ENCODE assay signal across 18 cellular contexts in the genomic region with DNA sequence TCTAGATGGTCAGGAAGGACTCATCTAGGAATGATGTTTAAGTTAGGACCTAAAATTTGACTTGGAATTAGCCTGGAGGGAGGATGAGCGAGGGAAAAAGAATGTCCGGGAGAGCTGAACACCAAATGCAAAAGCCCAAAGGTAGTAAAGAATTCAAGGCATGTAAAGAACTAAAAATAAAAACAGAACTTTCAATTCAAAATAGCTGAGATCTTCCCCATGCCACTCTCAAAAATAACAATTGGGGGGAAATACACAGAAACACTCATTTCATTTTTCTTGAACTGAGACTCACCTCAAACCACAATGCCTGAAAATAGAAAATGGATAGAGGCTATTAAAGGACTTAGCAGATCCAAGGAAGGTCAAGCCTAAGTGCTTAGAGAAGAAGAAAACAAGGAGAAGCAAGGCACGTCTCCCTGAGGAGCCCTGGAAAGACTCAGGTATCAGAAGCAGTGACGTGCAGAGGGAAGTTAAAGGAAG. TPM values are rescaled to one million over a fixed set of nuclear protein-coding genes. Genes with fewer than 3 reads are reported as not detected.
DNase-seq lines count a peak whose midpoint lies in the region; ATAC-seq, FAIRE-seq and TF ChIP-seq lines count a peak whose summit lies in the region.
"Had no signal": no experiment of that assay in that cellular context is flagged by ENCODE, and none has a peak within 500 bp of the region (broad histone marks: within the 10 kb centered on the region; RNA-seq: fewer than 3 reads in every experiment).

No MANE protein-coding gene starts in this region.

- CTCF ChIA-PET in H1 (lab: Charles Lee; ENCODE audit: partially characterized antibody): interaction anchor here (1.2 kb wide), 1 partner anchor 155 kb away, joined by 4 read pairs; no protein-coding TSS in a partner anchor
- CTCF ChIA-PET in CD4-positive, alpha-beta T cell (lab: Charles Lee): no interaction called here
- CTCF ChIA-PET in HepG2 (lab: Yijun Ruan, JAX; ENCODE audit: low intra/inter-chr PET ratio, low total read pairs): no interaction called here

- H3K23me2 ChIP-seq in H1 (ENCODE audit: low read depth, low read length): no peaks in the 10 kb centered on the region

- no peak overlapping the region for H3K4me3 Mint-ChIP-seq in CD4-positive, alpha-beta T cell
- H3K4me3 Mint-ChIP-seq: natural killer cell treated with Interleukin-12 subunit alpha and Interleukin-12 subunit beta and Interleukin-15 and Interleukin-18, amount 100 ng/mL, for 72 hours had no signal

- H3K27ac Mint-ChIP-seq in CD4-positive, alpha-beta T cell: no peak overlapping the region

- H3K4me3 ChIP-seq in H1 (ENCODE audit: extremely low read depth in 1 of 4, insufficient read depth in 2 of 4, low read depth in 3 of 4, low read length in 4 of 4): no peak overlapping the region
- no peak overlapping the region for H3K4me3 ChIP-seq in transverse colon
- no peak overlapping the region for H3K4me3 ChIP-seq in HepG2 (replicated peaks in 1 of 3; ENCODE audit: insufficient read depth in 1 of 3, low read depth in 2 of 3, low read length in 3 of 3)
- H3K4me3 ChIP-seq: esophagus squamous epithelium, thoracic aorta had no signal

- H3K27ac ChIP-seq in H1 (ENCODE audit: low read depth, low read length): no peak overlapping the region
- no peak overlapping the region for H3K27ac ChIP-seq in transverse colon
- H3K27ac ChIP-seq in CD4-positive, alpha-beta T cell (ENCODE audit: low read depth, low read length): no peak overlapping the region
- no peak overlapping the region for H3K27ac ChIP-seq in HepG2 (ENCODE audit: extremely low read length, insufficient read depth, low read length)
- H3K27ac ChIP-seq: 22Rv1, esophagus squamous epithelium, thoracic aorta had no signal

- H3K4ac ChIP-seq in H1 (replicated peaks; ENCODE audit: insufficient read length, low read depth, low read length): no peak overlapping the region

- no peaks in the 10 kb centered on the region for H3K9me3 Mint-ChIP-seq in CD4-positive, alpha-beta T cell
- H3K9me3 Mint-ChIP-seq: natural killer cell treated with Interleukin-12 subunit alpha and Interleukin-12 subunit beta and Interleukin-15 and Interleukin-18, amount 100 ng/mL, for 72 hours had no signal

- H3K27me3 ChIP-seq in H1 (replicated peaks in 1 of 4; ENCODE audit: control insufficient read depth in 3 of 4, extremely low read depth in 1 of 4, insufficient read depth in 3 of 4, low read length in 3 of 4) (no peaks in the 10 kb centered on the region), transverse colon (no peaks in the 10 kb centered on the region), HepG2 (ENCODE audit: control insufficient read depth in 1 of 2, insufficient read depth in 2 of 2, low read length in 2 of 2) (peaks cover 0 to 5% of the 10 kb centered on the region in 2 experiments; a peak in 1 of 5 replicates)
- H3K27me3 ChIP-seq in CD4-positive, alpha-beta T cell (ENCODE audit: control insufficient read depth, insufficient read depth, low read length): no peaks in the 10 kb centered on the region
- H3K27me3 ChIP-seq: esophagus squamous epithelium had no signal

- no peak overlapping the region for H2BK12ac ChIP-seq in H1 (ENCODE audit: low read depth, low read length)

- H3K9me3 ChIP-seq in H1 (ENCODE audit: insufficient read depth in 2 of 2, low read depth in 1 of 2, low read length in 1 of 2) (no peaks in the 10 kb centered on the region), transverse colon (no peaks in the 10 kb centered on the region), HepG2 (ENCODE audit: low read length) (no peaks in the 10 kb centered on the region)
- no peaks in the 10 kb centered on the region for H3K9me3 ChIP-seq in CD4-positive, alpha-beta T cell (ENCODE audit: control insufficient read depth, low read length)
- H3K9me3 ChIP-seq: esophagus squamous epithelium, thoracic aorta had no signal

- no peak for FAIRE-seq in H1 (lab: Jason Lieb, UNC)
- no peak for FAIRE-seq in HepG2 (lab: Jason Lieb, UNC)

- H3K4me1 Mint-ChIP-seq in CD4-positive, alpha-beta T cell (ENCODE audit: low read depth): no peaks in the 10 kb centered on the region

- H3K36me3 ChIP-seq in H1 (ENCODE audit: control insufficient read depth in 2 of 4, insufficient read depth in 4 of 4, low read length in 3 of 4): no peaks in the 10 kb centered on the region
- H3K36me3 ChIP-seq in transverse colon: no peaks in the 10 kb centered on the region
- H3K36me3 ChIP-seq in HepG2 (replicated peaks in 1 of 2; ENCODE audit: control insufficient read depth in 1 of 2, insufficient read depth in 2 of 2, low read length in 2 of 2): no peaks in the 10 kb centered on the region
- H3K36me3 ChIP-seq: esophagus squamous epithelium, thoracic aorta had no signal

- no peak overlapping the region for H3K56ac ChIP-seq in H1 (replicated peaks; ENCODE audit: insufficient read length, low read depth, low read length)

- H3K36me3 Mint-ChIP-seq in CD4-positive, alpha-beta T cell (ENCODE audit: low read depth): no peaks in the 10 kb centered on the region
- H3K36me3 Mint-ChIP-seq: natural killer cell treated with Interleukin-12 subunit alpha and Interleukin-12 subunit beta and Interleukin-15 and Interleukin-18, amount 100 ng/mL, for 72 hours had no signal

- peak; percentile 8 for DNase-seq in NCI-H2227 (lab: John Stamatoyannopoulos, UW; ENCODE audit: unreplicated experiment)
- no peak for DNase-seq in NCI-H2227 treated with DMSO at 0.1 percent for 48 hours (lab: John Stamatoyannopoulos, UW)
- DNase-seq in M059J (ENCODE audit: low read depth): peak; percentile 82
- DNase-seq in H1 (ENCODE audit: low read depth in 1 of 2, low spot score in 2 of 2): no peak
- DNase-seq in sciatic nerve (ENCODE audit: low spot score): no peak
- DNase-seq in transverse colon: no peak
- DNase-seq in CD4-positive, alpha-beta T cell: no peak
- no peak for DNase-seq in HepG2 (ENCODE audit: low spot score)
- DNase-seq: activated CD4-positive, CD25-positive, alpha-beta regulatory T cell; DMS53; esophagus squamous epithelium; NCI-H1092 treated with DMSO at 0.1 percent for 48 hours; SIG-M5 had no signal

- H3K14ac ChIP-seq in H1 (ENCODE audit: insufficient read length): no peak overlapping the region

- no peak overlapping the region for H4K91ac ChIP-seq in H1 (replicated peaks; ENCODE audit: insufficient read length, low read length)

- TF ChIP-seq CTCF in H1 (IDR thresholded peaks at IDR 0.05; ENCODE audit: control extremely low read depth in 1 of 3, insufficient read depth in 1 of 3, low read depth in 1 of 3, low read length in 3 of 3) (no peak), transverse colon (IDR thresholded peaks at IDR 0.05) (no peak), HepG2 (CRISPR knock-in tag; IDR thresholded peaks at IDR 0.05) (no peak)
- TF ChIP-seq CTCF in CD4-positive, alpha-beta T cell (IDR thresholded peaks at IDR 0.05): no peak

- no TSS peak for BruUV-seq in HepG2 (replicated peaks; lab: Mats Ljungman, UMichigan)

- TF ChIP-seq POLR2A in H1 (IDR thresholded peaks at IDR 0.05; ENCODE audit: control extremely low read depth in 1 of 2, low read depth in 2 of 2, low read length in 2 of 2) (no peak), transverse colon (IDR thresholded peaks at IDR 0.05) (no peak), HepG2 (IDR thresholded peaks at IDR 0.05; ENCODE audit: insufficient read depth in 1 of 2, low read depth in 2 of 2, low read length in 2 of 2) (no peak)

- no peaks in the 10 kb centered on the region for H3K79me1 ChIP-seq in H1 (ENCODE audit: low read depth, low read length)

- TF ChIP-seq RAD21 in H1 (IDR thresholded peaks at IDR 0.05 in 1 of 2, conservative IDR thresholded peaks at IDR 0.05 in 1 of 2; ENCODE audit: low read depth in 2 of 2, low read length in 2 of 2): no peak
- TF ChIP-seq RAD21 in HepG2 (CRISPR knock-in tag; IDR thresholded peaks at IDR 0.05): no peak

- no peak overlapping the region for H4K8ac ChIP-seq in H1 (ENCODE audit: extremely low read depth, insufficient read depth, low read length)

- H4K5ac ChIP-seq in H1 (ENCODE audit: insufficient read length, low read depth, low read length): no peak overlapping the region

- no peaks in the 10 kb centered on the region for H4K20me1 ChIP-seq in H1 (replicated peaks in 1 of 2; ENCODE audit: control insufficient read depth in 1 of 2, insufficient read depth in 2 of 2, low read length in 2 of 2)
- H4K20me1 ChIP-seq in HepG2 (ENCODE audit: insufficient read depth, low read length): no peaks in the 10 kb centered on the region

- H3K23ac ChIP-seq in H1 (ENCODE audit: insufficient read length): no peak overlapping the region

- no peak overlapping the region for H2BK20ac ChIP-seq in H1 (ENCODE audit: low read length)

- intact Hi-C loops in sciatic nerve (cut with DNase I): no loop called here
- intact Hi-C loops in transverse colon (cut with DNase I; ENCODE audit: low total_unique reads): no loop called here
- intact Hi-C loops in CD4-positive, alpha-beta T cell (cut with DNase I, micrococcal nuclease): no loop called here
- intact Hi-C loops in HepG2 (cut with micrococcal nuclease; ENCODE audit: unreplicated experiment): no loop called here

- WGBS in H1 (ENCODE audit: extremely low coverage in 1 of 2, insufficient coverage in 1 of 2, insufficient read length in 1 of 2, insufficient replicate concordance in 2 of 2, low coverage in 1 of 2, low lambda C conversion rate in 2 of 2, missing lambda C conversion rate in 1 of 2), 2 experiments: 86% methylated on average over 4 of the region's 4 CpGs; no CpG with 5 or more reads in 1 of the 2 experiments
- 79 to 85% methylated on average over 3 to 4 of the region's 4 CpGs for WGBS in transverse colon (ENCODE audit: low coverage in 1 of 2), 2 donors
- WGBS in HepG2 (ENCODE audit: low lambda C conversion rate): 55% methylated on average over 4 of the region's 4 CpGs

- H2BK15ac ChIP-seq in H1 (ENCODE audit: low read length): no peak overlapping the region

- H3K9ac ChIP-seq in H1 (replicated peaks in 1 of 4; ENCODE audit: extremely low read depth in 1 of 4, low read depth in 3 of 4, low read length in 3 of 4) (no peak overlapping the region), HepG2 (ENCODE audit: insufficient read depth, low read depth, low read length) (no peak overlapping the region)

- POLR2A ChIA-PET in H1 (lab: Charles Lee; ENCODE audit: partially characterized antibody) (interaction anchor here (1.6 kb wide), 1 partner anchor 163 kb away, joined by 5 read pairs; no protein-coding TSS in a partner anchor), HepG2 (lab: Yijun Ruan, JAX) (interaction anchor here (1.3 kb wide), 1 partner anchor 9 kb away, joined by 4 read pairs; no protein-coding TSS in a partner anchor)
- POLR2A ChIA-PET in CD4-positive, alpha-beta T cell (lab: Charles Lee): interaction anchor here (1.4 kb wide), 1 partner anchor 11 kb away, joined by 3 read pairs; a partner anchor contains a TSS

- TF ChIP-seq EP300 in H1 (IDR thresholded peaks at IDR 0.05; ENCODE audit: borderline replicate concordance in 1 of 2, low read depth in 2 of 2, low read length in 2 of 2) (no peak), transverse colon (IDR thresholded peaks at IDR 0.05; ENCODE audit: low read depth) (no peak), HepG2 (IDR thresholded peaks at IDR 0.05; ENCODE audit: low read depth in 2 of 2, low read length in 2 of 2) (no peak), HepG2 (CRISPR knock-in tag; IDR thresholded peaks at IDR 0.05; ENCODE audit: borderline replicate concordance) (no peak)

- H2AFZ ChIP-seq in H1 (ENCODE audit: low read length): peak overlapping the region; percentile 8; the same call in 1 of the 2 replicates
- no peak overlapping the region for H2AFZ ChIP-seq in HepG2 (ENCODE audit: low read length)

- no peak overlapping the region for H2BK5ac ChIP-seq in H1 (ENCODE audit: low read depth, low read length)

- H3K4me1 ChIP-seq in H1 (replicated peaks in 1 of 4; ENCODE audit: control insufficient read depth in 3 of 4, insufficient read depth in 4 of 4, low read length in 3 of 4): no peaks in the 10 kb centered on the region
- no peaks in the 10 kb centered on the region for H3K4me1 ChIP-seq in transverse colon
- H3K4me1 ChIP-seq in HepG2 (ENCODE audit: insufficient read depth, low read length): peaks cover 24% of the 10 kb centered on the region
- H3K4me1 ChIP-seq: esophagus squamous epithelium had no signal

- no peak overlapping the region for H2BK120ac ChIP-seq in H1 (replicated peaks; ENCODE audit: low read depth, low read length)

- H3K27me3 Mint-ChIP-seq in CD4-positive, alpha-beta T cell: no peaks in the 10 kb centered on the region
- H3K27me3 Mint-ChIP-seq: natural killer cell treated with Interleukin-12 subunit alpha and Interleukin-12 subunit beta and Interleukin-15 and Interleukin-18, amount 100 ng/mL, for 72 hours had no signal

- in situ Hi-C loops in transverse colon (cut with MboI; ENCODE audit: low pct_ligation_motif_present in 1 of 4, low pct_unique_long_range_greater_than_20kb in 1 of 4, low sequenced_read_pairs in 3 of 4): loop anchor here in 1 of 4 donors (25.0 kb wide), 1 partner anchor 155 kb away; a partner anchor contains a TSS
- in situ Hi-C loops in HepG2 (cut with HindIII; ENCODE audit: extremely low pct_ligation_motif_present, low pct_unique_long_range_greater_than_20kb): no loop called here

- H3K4me2 ChIP-seq in H1 (ENCODE audit: insufficient read depth in 1 of 2, low read depth in 2 of 2, low read length in 2 of 2) (no peak overlapping the region), HepG2 (ENCODE audit: low read depth, low read length) (no peak overlapping the region)

- no peak overlapping the region for H3K18ac ChIP-seq in H1 (ENCODE audit: extremely low read depth, low read length)

- peak; percentile 65 for ATAC-seq in sciatic nerve
- no peak for ATAC-seq in CD4-positive, alpha-beta T cell (ENCODE audit: poor library complexity)
- no peak for ATAC-seq in HepG2
- ATAC-seq: natural killer cell treated with Interleukin-12 subunit alpha and Interleukin-12 subunit beta and Interleukin-15 and Interleukin-18, amount 100 ng/mL, for 72 hours had no signal

- no peak overlapping the region for H2AK5ac ChIP-seq in H1 (ENCODE audit: low read depth, low read length)

- H3K79me2 ChIP-seq in H1 (ENCODE audit: control insufficient read depth in 1 of 2, insufficient read depth in 2 of 2, low read length in 2 of 2) (no peaks in the 10 kb centered on the region), HepG2 (ENCODE audit: insufficient read depth, low read length) (no peaks in the 10 kb centered on the region)

RNA-seq across cellular contexts. Expression of a gene that starts 10.5 kb away (rescaled TPM):
- not detected in 2 replicates for total RNA-seq in M059J (2014; rRNA removed; shearing (Covaris generic))
- not detected in 2 replicates for total RNA-seq in H1 (2021; fragmentation: NEBNext Ultra II Directional; extraction: Animal tissue kit (Norgen Biotek cat#: 25700))
- polyA plus RNA-seq in H1 (2011; rRNA removed): 0.06 and 0.20 TPM in 2 replicates
- polyA plus RNA-seq in H1 (2011; cell fraction: cytosol; rRNA removed): 0.23 TPM
- polyA plus RNA-seq in H1 (2011; cell fraction: nucleus; rRNA removed): 0.16 TPM
- polyA plus RNA-seq in H1 (2012, experiment 1 of 2): 0.17 to 0.21 TPM in 2 of 4 replicates, not detected in the others
- not detected for polyA plus RNA-seq in H1 (2012, experiment 2 of 2)
- not detected for polyA plus RNA-seq in H1 (2013, experiment 1 of 2)
- 0.04 TPM for polyA plus RNA-seq in H1 (2013, experiment 2 of 2)
- 0.19 TPM in 1 of 2 replicates, not detected in the other for polyA minus RNA-seq in H1 (2011; rRNA and poly(A)+ RNA removed)
- polyA minus RNA-seq in H1 (2011; cell fraction: cytosol; rRNA and poly(A)+ RNA removed): not detected
- polyA minus RNA-seq in H1 (2011; cell fraction: nucleus; rRNA and poly(A)+ RNA removed): not detected
- 0.18 TPM for total RNA-seq in sciatic nerve
- under 1 TPM in 1 of 4 donors, not detected in 3; 0.14 TPM for total RNA-seq in transverse colon
- total RNA-seq in CD4-positive, alpha-beta T cell: under 1 TPM; 0.55 to 0.59 TPM
- not detected in 2 replicates for total RNA-seq in HepG2 (2016; rRNA removed; fragmentation: Illumina TruSeq; extraction: Trizol)
- total RNA-seq in HepG2 (2016; cell fraction: cytosol; rRNA removed; fragmentation: Illumina TruSeq; extraction: Trizol; ENCODE audit: low read depth): 0.79 and 0.91 TPM in 2 replicates
- 0.04 TPM in 1 of 2 replicates, not detected in the other for total RNA-seq in HepG2 (2016; cell fraction: insoluble cytoplasmic fraction; rRNA removed; fragmentation: Illumina TruSeq; extraction: Trizol)
- 0.28 and 0.40 TPM in 2 replicates for total RNA-seq in HepG2 (2016; cell fraction: membrane; rRNA removed; fragmentation: Illumina TruSeq; extraction: Trizol)
- total RNA-seq in HepG2 (2016; cell fraction: nucleus; rRNA removed; fragmentation: Illumina TruSeq; extraction: Trizol): 0.16 and 0.19 TPM in 2 replicates
- 0.04 TPM in 1 of 2 replicates, not detected in the other for polyA plus RNA-seq in HepG2 (2011; rRNA removed)
- polyA plus RNA-seq in HepG2 (2011; cell fraction: cytosol; rRNA removed): 0.04 and 0.08 TPM in 2 replicates
- not detected in 2 replicates for polyA plus RNA-seq in HepG2 (2011; cell fraction: nucleus; rRNA removed)
- polyA plus RNA-seq in HepG2 (2012): not detected in 2 replicates
- polyA plus RNA-seq in HepG2 (2016; cell fraction: cytosol; fragmentation: Illumina TruSeq; extraction: Trizol; ENCODE audit: low read depth): not detected in 2 replicates
- not detected in 2 replicates for polyA plus RNA-seq in HepG2 (2016; cell fraction: insoluble cytoplasmic fraction; fragmentation: Illumina TruSeq; extraction: Trizol; ENCODE audit: low read depth)
- polyA plus RNA-seq in HepG2 (2016; cell fraction: membrane; fragmentation: Illumina TruSeq; extraction: Trizol; ENCODE audit: low read depth): not detected in 2 replicates
- polyA plus RNA-seq in HepG2 (2016; cell fraction: nucleus; fragmentation: Illumina TruSeq; extraction: Trizol; ENCODE audit: insufficient read depth, low read depth): not detected in 2 replicates
- 0.20 and 0.21 TPM in 2 replicates for polyA minus RNA-seq in HepG2 (2011; rRNA and poly(A)+ RNA removed; ENCODE audit: low replicate concordance)
- not detected in 2 replicates for polyA minus RNA-seq in HepG2 (2011; cell fraction: cytosol; rRNA and poly(A)+ RNA removed)
- polyA minus RNA-seq in HepG2 (2011; cell fraction: nucleus; rRNA and poly(A)+ RNA removed): 0.25 and 0.26 TPM in 2 replicates
- total RNA-seq: esophagus squamous epithelium, NCI-H460, skeletal muscle tissue, thoracic aorta had no signal

RNA-seq across cellular contexts. Expression of a gene that starts 10.6 kb away (rescaled TPM):
- 53.9 and 82.9 TPM in 2 replicates for total RNA-seq in M059J (2014; rRNA removed; shearing (Covaris generic))
- total RNA-seq in H1 (2021; fragmentation: NEBNext Ultra II Directional; extraction: Animal tissue kit (Norgen Biotek cat#: 25700)): 23.2 and 26.2 TPM in 2 replicates
- polyA plus RNA-seq in H1 (2011; rRNA removed): 8.4 and 10.1 TPM in 2 replicates
- 14.6 TPM for polyA plus RNA-seq in H1 (2011; cell fraction: cytosol; rRNA removed)
- 9.5 TPM for polyA plus RNA-seq in H1 (2011; cell fraction: nucleus; rRNA removed)
- polyA plus RNA-seq in H1 (2012, experiment 1 of 2): 12.0 to 17.1 TPM (median 13.5 TPM) in 4 replicates
- 0.92 TPM for polyA plus RNA-seq in H1 (2012, experiment 2 of 2)
- 14.9 TPM for polyA plus RNA-seq in H1 (2013, experiment 1 of 2)
- 15.7 TPM for polyA plus RNA-seq in H1 (2013, experiment 2 of 2)
- polyA minus RNA-seq in H1 (2011; rRNA and poly(A)+ RNA removed): 26.8 and 36.7 TPM in 2 replicates
- 15.2 TPM for polyA minus RNA-seq in H1 (2011; cell fraction: cytosol; rRNA and poly(A)+ RNA removed)
- 25.3 TPM for polyA minus RNA-seq in H1 (2011; cell fraction: nucleus; rRNA and poly(A)+ RNA removed)
- 56.6 TPM for total RNA-seq in sciatic nerve
- 10 to 100 TPM; 23.2 to 61.9 (median 29.9) TPM for total RNA-seq in transverse colon
- total RNA-seq in CD4-positive, alpha-beta T cell: 10 to 100 TPM; 38.4 to 39.5 TPM
- total RNA-seq in HepG2 (2016; rRNA removed; fragmentation: Illumina TruSeq; extraction: Trizol): 67.1 and 103 TPM in 2 replicates
- total RNA-seq in HepG2 (2016; cell fraction: cytosol; rRNA removed; fragmentation: Illumina TruSeq; extraction: Trizol; ENCODE audit: low read depth): 26.7 and 28.2 TPM in 2 replicates
- total RNA-seq in HepG2 (2016; cell fraction: insoluble cytoplasmic fraction; rRNA removed; fragmentation: Illumina TruSeq; extraction: Trizol): 69.3 and 101 TPM in 2 replicates
- 84.1 and 87.5 TPM in 2 replicates for total RNA-seq in HepG2 (2016; cell fraction: membrane; rRNA removed; fragmentation: Illumina TruSeq; extraction: Trizol)
- total RNA-seq in HepG2 (2016; cell fraction: nucleus; rRNA removed; fragmentation: Illumina TruSeq; extraction: Trizol): 37.0 and 39.6 TPM in 2 replicates
- 44.7 and 52.7 TPM in 2 replicates for polyA plus RNA-seq in HepG2 (2011; rRNA removed)
- 32.0 and 41.2 TPM in 2 replicates for polyA plus RNA-seq in HepG2 (2011; cell fraction: cytosol; rRNA removed)
- polyA plus RNA-seq in HepG2 (2011; cell fraction: nucleus; rRNA removed): 11.2 and 17.3 TPM in 2 replicates
- 41.8 and 45.4 TPM in 2 replicates for polyA plus RNA-seq in HepG2 (2012)
- 20.4 and 21.4 TPM in 2 replicates for polyA plus RNA-seq in HepG2 (2016; cell fraction: cytosol; fragmentation: Illumina TruSeq; extraction: Trizol; ENCODE audit: low read depth)
- polyA plus RNA-seq in HepG2 (2016; cell fraction: insoluble cytoplasmic fraction; fragmentation: Illumina TruSeq; extraction: Trizol; ENCODE audit: low read depth): 58.8 and 61.0 TPM in 2 replicates
- 36.6 and 38.4 TPM in 2 replicates for polyA plus RNA-seq in HepG2 (2016; cell fraction: membrane; fragmentation: Illumina TruSeq; extraction: Trizol; ENCODE audit: low read depth)
- polyA plus RNA-seq in HepG2 (2016; cell fraction: nucleus; fragmentation: Illumina TruSeq; extraction: Trizol; ENCODE audit: insufficient read depth, low read depth): 28.5 and 29.9 TPM in 2 replicates
- polyA minus RNA-seq in HepG2 (2011; rRNA and poly(A)+ RNA removed; ENCODE audit: low replicate concordance): 78.2 and 137 TPM in 2 replicates
- polyA minus RNA-seq in HepG2 (2011; cell fraction: cytosol; rRNA and poly(A)+ RNA removed): 45.6 and 62.7 TPM in 2 replicates
- 42.6 and 54.1 TPM in 2 replicates for polyA minus RNA-seq in HepG2 (2011; cell fraction: nucleus; rRNA and poly(A)+ RNA removed)

RNA-seq across cellular contexts. Expression of a gene that starts 44.7 kb away (rescaled TPM):
- 14.4 and 19.0 TPM in 2 replicates for total RNA-seq in M059J (2014; rRNA removed; shearing (Covaris generic))
- 0.21 and 0.54 TPM in 2 replicates for total RNA-seq in H1 (2021; fragmentation: NEBNext Ultra II Directional; extraction: Animal tissue kit (Norgen Biotek cat#: 25700))
- polyA plus RNA-seq in H1 (2011; rRNA removed) (2.4 TPM in 2 replicates), HepG2 (2011; rRNA removed) (not detected in 2 replicates)
- 2.1 TPM for polyA plus RNA-seq in H1 (2011; cell fraction: cytosol; rRNA removed)
- 2.4 TPM for polyA plus RNA-seq in H1 (2011; cell fraction: nucleus; rRNA removed)
- polyA plus RNA-seq in H1 (2012, experiment 1 of 2): 1.1 to 2.4 TPM (median 2.0 TPM) in 4 replicates
- 2.1 TPM for polyA plus RNA-seq in H1 (2012, experiment 2 of 2)
- polyA plus RNA-seq in H1 (2013, experiment 1 of 2): 0.49 TPM
- polyA plus RNA-seq in H1 (2013, experiment 2 of 2): 0.61 TPM
- 0.63 and 1.2 TPM in 2 replicates for polyA minus RNA-seq in H1 (2011; rRNA and poly(A)+ RNA removed)
- polyA minus RNA-seq in H1 (2011; cell fraction: cytosol; rRNA and poly(A)+ RNA removed): 1.5 TPM
- polyA minus RNA-seq in H1 (2011; cell fraction: nucleus; rRNA and poly(A)+ RNA removed): 0.60 TPM
- total RNA-seq in sciatic nerve (6.7 TPM), transverse colon (1 to 10 TPM; 1.3 to 4.2 (median 3.0) TPM), HepG2 (2016; rRNA removed; fragmentation: Illumina TruSeq; extraction: Trizol) (not detected in 2 replicates)
- total RNA-seq in CD4-positive, alpha-beta T cell: under 1 TPM; 0.33 to 0.73 TPM
- total RNA-seq in HepG2 (2016; cell fraction: cytosol; rRNA removed; fragmentation: Illumina TruSeq; extraction: Trizol; ENCODE audit: low read depth): not detected in 2 replicates
- not detected in 2 replicates for total RNA-seq in HepG2 (2016; cell fraction: insoluble cytoplasmic fraction; rRNA removed; fragmentation: Illumina TruSeq; extraction: Trizol)
- total RNA-seq in HepG2 (2016; cell fraction: membrane; rRNA removed; fragmentation: Illumina TruSeq; extraction: Trizol): not detected in 2 replicates
- total RNA-seq in HepG2 (2016; cell fraction: nucleus; rRNA removed; fragmentation: Illumina TruSeq; extraction: Trizol): not detected in 2 replicates
- not detected in 2 replicates for polyA plus RNA-seq in HepG2 (2011; cell fraction: cytosol; rRNA removed)
- not detected in 2 replicates for polyA plus RNA-seq in HepG2 (2011; cell fraction: nucleus; rRNA removed)
- polyA plus RNA-seq in HepG2 (2012): 0.09 TPM in 1 of 2 replicates, not detected in the other
- not detected in 2 replicates for polyA plus RNA-seq in HepG2 (2016; cell fraction: cytosol; fragmentation: Illumina TruSeq; extraction: Trizol; ENCODE audit: low read depth)
- polyA plus RNA-seq in HepG2 (2016; cell fraction: insoluble cytoplasmic fraction; fragmentation: Illumina TruSeq; extraction: Trizol; ENCODE audit: low read depth): not detected in 2 replicates
- not detected in 2 replicates for polyA plus RNA-seq in HepG2 (2016; cell fraction: membrane; fragmentation: Illumina TruSeq; extraction: Trizol; ENCODE audit: low read depth)
- not detected in 2 replicates for polyA plus RNA-seq in HepG2 (2016; cell fraction: nucleus; fragmentation: Illumina TruSeq; extraction: Trizol; ENCODE audit: insufficient read depth, low read depth)
- not detected in 2 replicates for polyA minus RNA-seq in HepG2 (2011; rRNA and poly(A)+ RNA removed; ENCODE audit: low replicate concordance)
- not detected in 2 replicates for polyA minus RNA-seq in HepG2 (2011; cell fraction: cytosol; rRNA and poly(A)+ RNA removed)
- polyA minus RNA-seq in HepG2 (2011; cell fraction: nucleus; rRNA and poly(A)+ RNA removed): not detected in 2 replicates
- total RNA-seq: skeletal muscle tissue had no signal

Comparison
In these comparisons a context has a peak if more than half of its experiments do, and no peak if none do; other contexts are left out.
1. DNase-seq: peak in NCI-H2227 (single experiment) and M059J (single experiment); none in NCI-H2227 treated with DMSO at 0.1 percent for 48 hours (single experiment), H1 (0 of 2), sciatic nerve (single experiment), transverse colon (single experiment), CD4-positive, alpha-beta T cell (0 of 10) and HepG2 (single experiment).